Comparison of ENCODE assay signal across 7 cellular contexts in the genomic region with DNA sequence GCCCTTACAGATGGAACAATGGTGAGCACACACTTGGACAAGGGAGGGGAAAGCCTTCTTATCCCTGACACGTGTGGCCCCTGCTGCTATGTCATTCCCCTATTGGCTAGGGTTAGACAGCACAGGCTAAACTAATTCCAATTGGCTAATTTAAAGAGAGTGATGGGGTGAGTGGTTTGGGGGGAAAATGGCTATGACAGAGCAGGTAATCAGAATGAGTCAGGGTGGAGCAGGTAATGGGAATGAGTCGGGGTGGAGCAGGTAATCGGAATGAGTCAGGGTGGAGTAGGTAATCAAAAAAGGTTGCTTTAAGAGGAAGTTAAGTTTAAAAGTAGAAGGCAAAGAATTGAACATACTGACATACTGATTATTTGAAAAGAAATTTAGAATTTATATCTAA.
DNase-seq lines count a peak whose midpoint lies in the region; ATAC-seq and TF ChIP-seq lines count a peak whose summit lies in the region.
"Not testable (repeated sequence)": the region's sequence is repeated elsewhere in the genome, so short reads cannot be mapped to it uniquely, and the experiment has no call there.

No MANE protein-coding gene starts in this region.

- not testable (repeated sequence) for TF ChIP-seq CTCF in HEK293 (tag by site-specific recombination; IDR thresholded peaks at IDR 0.05); OCI-LY3 (IDR thresholded peaks at IDR 0.05; ENCODE audit: low read depth, low read length); mammary epithelial cell (conservative IDR thresholded peaks at IDR 0.05 in 1 of 2, IDR thresholded peaks at IDR 0.05 in 1 of 2; ENCODE audit: extremely low read depth in 1 of 2, insufficient read depth in 1 of 2, low read depth in 1 of 2, low read length in 2 of 2); esophagus muscularis mucosa (IDR thresholded peaks at IDR 0.05)

- not testable (repeated sequence) for H3K4me3 Mint-ChIP-seq in activated T-cell treated with anti-CD3 and anti-CD28 coated beads, Interleukin-2, amount 50 U/mL, for 24 hours

- not testable (repeated sequence) for TF ChIP-seq POLR2A in esophagus muscularis mucosa (IDR thresholded peaks at IDR 0.05; ENCODE audit: low read depth)

- in situ Hi-C loops in mammary epithelial cell (cut with MboI; ENCODE audit: low sequenced_read_pairs in 2 of 2), result not testable (repeated sequence)

- H3K4me2 ChIP-seq in OCI-LY3 (ENCODE audit: low read length), result peak overlapping the region; percentile 67
- not testable (repeated sequence) for H3K4me2 ChIP-seq in mammary epithelial cell (ENCODE audit: insufficient read depth, low read depth, low read length)

- peak overlapping the region; percentile 85 for H3K27ac Mint-ChIP-seq in activated T-cell treated with anti-CD3 and anti-CD28 coated beads, Interleukin-2, amount 50 U/mL, for 24 hours

- DNase-seq in activated T-cell treated with anti-CD3 and anti-CD28 coated beads, Interleukin-2, amount 50 U/mL, for 24 hours; left colon: not testable (repeated sequence)
- DNase-seq in mammary epithelial cell, result peak; percentile 81
- DNase-seq in esophagus muscularis mucosa (ENCODE audit: extremely low spot score), result peak; percentile 4
- DNase-seq in stimulated activated CD4-positive, alpha-beta T cell treated with anti-CD3 and anti-CD28 coated beads, Interleukin-15, amount 100 ng/mL, for 24 hours, result peak; percentile 12

- not testable (repeated sequence) for H3K27ac ChIP-seq in HEK293 (ENCODE audit: extremely low read depth, low read depth, low read length); OCI-LY3 (ENCODE audit: low read length); esophagus muscularis mucosa (replicated peaks in 1 of 4)
- H3K27ac ChIP-seq in mammary epithelial cell (ENCODE audit: insufficient read depth, low read depth, low read length), result peak overlapping the region; percentile 39

- not testable (repeated sequence) for TF ChIP-seq EP300 in esophagus muscularis mucosa (IDR thresholded peaks at IDR 0.05)

- not testable (repeated sequence) for BruUV-seq in mammary epithelial cell (replicated peaks; lab: Mats Ljungman, UMichigan)

- not testable (repeated sequence) for H3K4me1 ChIP-seq in HEK293 (ENCODE audit: control insufficient read depth, insufficient read depth, low read length); mammary epithelial cell (ENCODE audit: insufficient read depth, low read length)
- H3K4me1 ChIP-seq in OCI-LY3 (ENCODE audit: low read length) (peaks cover 22% of the 10 kb centered on the region), esophagus muscularis mucosa (peaks cover 0 to 14% (median 3%) of the 10 kb centered on the region in 4 donors)

- H3K4me1 Mint-ChIP-seq in activated T-cell treated with anti-CD3 and anti-CD28 coated beads, Interleukin-2, amount 50 U/mL, for 24 hours (ENCODE audit: low read depth), result peaks cover 29% of the 10 kb centered on the region

- POLR2A ChIA-PET in HEK293 (lab: Yijun Ruan, JAX), result not testable (repeated sequence)

- dilution Hi-C loops in mammary epithelial cell (cut with HindIII; ENCODE audit: low sequenced_read_pairs), result not testable (repeated sequence)

- H3K9me3 ChIP-seq in HEK293 (ENCODE audit: control insufficient read depth, insufficient read depth, low read depth, low read length); OCI-LY3 (ENCODE audit: insufficient read depth, low read length); mammary epithelial cell (replicated peaks; ENCODE audit: insufficient read depth, low read length); esophagus muscularis mucosa: not testable (repeated sequence)

- intact Hi-C loops in mammary epithelial cell (cut with micrococcal nuclease), result loop anchor here (1.0 kb wide), 1 partner anchor 48 kb away; no protein-coding TSS in a partner anchor
- intact Hi-C loops in esophagus muscularis mucosa (cut with DNase I); left colon (cut with DNase I, micrococcal nuclease): not testable (repeated sequence)

- H3K27me3 ChIP-seq in OCI-LY3 (ENCODE audit: low read depth, low read length); mammary epithelial cell (ENCODE audit: insufficient read depth, low read length); esophagus muscularis mucosa: not testable (repeated sequence)

- H3K9ac ChIP-seq in OCI-LY3 (ENCODE audit: low read length), result peak overlapping the region; percentile 53; the same call in 1 of the 2 replicates
- H3K9ac ChIP-seq in mammary epithelial cell (ENCODE audit: insufficient read depth, low read length), result not testable (repeated sequence)

- CTCF ChIA-PET in HEK293 (lab: Yijun Ruan, JAX); mammary epithelial cell (lab: Charles Lee; ENCODE audit: low non-redundant PET): not testable (repeated sequence)

- not testable (repeated sequence) for H3K4me3 ChIP-seq in HEK293 (ENCODE audit: low read depth, low read length); mammary epithelial cell (replicated peaks in 1 of 3; ENCODE audit: insufficient read depth in 1 of 3, low read depth in 2 of 3, low read length in 3 of 3)
- H3K4me3 ChIP-seq in OCI-LY3 (ENCODE audit: low read length), result peak overlapping the region; percentile 57
- H3K4me3 ChIP-seq in esophagus muscularis mucosa, result peak overlapping the region in 2 of 4 donors; percentile 30 to 51

- H3K27me3 Mint-ChIP-seq in activated T-cell treated with anti-CD3 and anti-CD28 coated beads, Interleukin-2, amount 50 U/mL, for 24 hours, result not testable (repeated sequence)

- H4K20me1 ChIP-seq in OCI-LY3 (ENCODE audit: insufficient read depth, low read length); mammary epithelial cell (ENCODE audit: insufficient read depth, low read length): not testable (repeated sequence)

- H3K79me2 ChIP-seq in OCI-LY3 (ENCODE audit: low read length); mammary epithelial cell (ENCODE audit: insufficient read depth, low read length): not testable (repeated sequence)

- peak; percentile 56 for ATAC-seq in left colon

- H3K36me3 ChIP-seq in HEK293 (ENCODE audit: control insufficient read depth in 2 of 2, insufficient read depth in 1 of 2, low read length in 2 of 2); OCI-LY3 (replicated peaks; ENCODE audit: low read depth, low read length); mammary epithelial cell (ENCODE audit: insufficient read depth, low read length); esophagus muscularis mucosa: not testable (repeated sequence)

- peak overlapping the region; percentile 78; the same call in 1 of the 2 replicates for H2AFZ ChIP-seq in OCI-LY3 (ENCODE audit: low read depth, low read length)
- peak overlapping the region; percentile 70 for H2AFZ ChIP-seq in mammary epithelial cell (ENCODE audit: low read depth, low read length)

- H3K9me3 Mint-ChIP-seq in activated T-cell treated with anti-CD3 and anti-CD28 coated beads, Interleukin-2, amount 50 U/mL, for 24 hours, result not testable (repeated sequence)

- 25% methylated on average over 3 of the region's 3 CpGs for WGBS in mammary epithelial cell (ENCODE audit: low coverage, missing lambda C conversion rate)
- WGBS in esophagus muscularis mucosa, result 62% methylated on average over 3 of the region's 3 CpGs

- not testable (repeated sequence) for H3K36me3 Mint-ChIP-seq in activated T-cell treated with anti-CD3 and anti-CD28 coated beads, Interleukin-2, amount 50 U/mL, for 24 hours (ENCODE audit: low read depth)

TF ChIP-seq in HEK293, 187 proteins besides CTCF, POLR2A, EP300 and RAD21:
- peak; percentile 68; the same call in 1 of the 2 replicates for TF ChIP-seq ZNF223 (tag by site-specific recombination; IDR thresholded peaks at IDR 0.05)
